Comparison of ENCODE assay signal across 8 cellular contexts in the genomic region with DNA sequence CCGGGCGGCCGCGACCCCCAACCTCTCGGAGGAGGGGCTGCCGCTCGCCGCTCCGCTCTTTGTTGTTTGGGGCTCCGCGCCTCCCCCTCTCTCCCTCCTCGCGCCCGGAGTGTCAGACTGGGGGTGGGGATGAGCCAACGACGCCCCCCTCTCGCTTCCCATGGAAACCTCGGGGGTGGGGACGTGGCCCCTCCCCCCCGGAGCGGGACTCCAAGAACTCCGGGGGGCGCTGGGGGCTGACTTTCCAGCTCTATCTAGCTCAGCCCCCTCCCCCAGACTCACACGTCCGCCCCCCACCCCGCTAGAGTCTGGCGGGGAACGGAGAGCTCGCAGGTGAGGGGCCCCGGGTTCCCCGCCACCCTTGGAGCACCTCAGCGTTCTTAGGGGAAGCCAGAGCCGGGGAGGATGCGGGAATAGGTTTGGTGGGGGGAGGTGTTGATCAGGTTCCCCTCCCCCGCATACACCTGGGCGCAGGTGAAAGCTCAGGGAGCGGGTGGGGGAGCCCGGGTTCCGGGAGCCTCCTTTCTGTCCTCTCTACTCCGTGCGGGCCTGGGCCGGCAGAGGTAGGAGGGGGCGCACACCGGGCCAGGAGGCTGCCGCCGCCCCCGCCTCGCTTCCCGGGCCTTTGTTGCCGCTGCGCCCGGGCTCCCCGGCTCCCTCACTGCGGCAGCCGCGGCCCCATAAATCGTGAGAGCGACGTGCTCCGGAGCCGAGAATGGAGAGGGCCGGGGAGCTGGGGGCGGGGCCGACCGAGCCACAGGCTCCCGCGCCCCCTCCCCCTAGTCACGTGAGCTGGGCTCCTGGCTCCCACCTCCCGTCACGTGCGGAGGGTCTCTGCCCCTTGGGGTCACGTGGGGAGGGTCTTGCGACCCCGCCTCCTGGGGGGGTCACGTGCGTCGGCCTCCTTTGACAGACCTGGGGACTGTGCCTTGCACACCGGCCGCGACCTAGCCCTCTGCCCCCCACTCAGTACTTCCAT. TPM values are rescaled to one million over a fixed set of nuclear protein-coding genes. Genes with fewer than 3 reads are reported as not detected.
DNase-seq lines count a peak whose midpoint lies in the region; ATAC-seq, FAIRE-seq and TF ChIP-seq lines count a peak whose summit lies in the region.

No MANE protein-coding gene starts in this region.

- peak overlapping the region; percentile 44 for H2BK5ac ChIP-seq in neuronal stem cell (ENCODE audit: low read length)

- peak; percentile 56 for DNase-seq in activated T-cell treated with anti-CD3 and anti-CD28 coated beads, Interleukin-2, amount 50 U/mL, for 1 hour
- DNase-seq in activated T-cell treated with anti-CD3 and anti-CD28 coated beads for 4 hours (no peak), NCI-H748 treated with DMSO at 0.1 percent for 48 hours (lab: John Stamatoyannopoulos, UW) (peak; percentile 37), bronchial epithelial cell (ENCODE audit: low read depth) (no peak), neuronal stem cell (ENCODE audit: low spot score) (peak; percentile 89), inferior parietal cortex (ENCODE audit: extremely low spot score) (no peak), foreskin keratinocyte (no peak), SKM-1 (lab: John Stamatoyannopoulos, UW; ENCODE audit: unreplicated experiment) (no peak)

- peak overlapping the region; percentile 98 for H3K18ac ChIP-seq in neuronal stem cell (ENCODE audit: low read length)

- H3K9me3 ChIP-seq in neuronal stem cell (replicated peaks in 1 of 2; ENCODE audit: control insufficient read depth in 2 of 2, insufficient read depth in 1 of 2, low read depth in 1 of 2, low read length in 2 of 2) = peaks cover 0 to 2% of the 10 kb centered on the region in 2 donors

- peak overlapping the region; percentile 84 for H4K8ac ChIP-seq in neuronal stem cell (ENCODE audit: low read depth, low read length)

- H3K79me1 ChIP-seq in neuronal stem cell (ENCODE audit: low read depth, low read length) = no peaks in the 10 kb centered on the region

- peak overlapping the region; percentile 90 for H3K23ac ChIP-seq in neuronal stem cell (ENCODE audit: low read depth, low read length, poor library complexity)

- peaks cover 9% of the 10 kb centered on the region for H3K27me3 ChIP-seq in bronchial epithelial cell (ENCODE audit: control insufficient read depth, insufficient read depth, low read length)
- H3K27me3 ChIP-seq in neuronal stem cell (ENCODE audit: control insufficient read depth in 3 of 3, insufficient read depth in 3 of 3, low read depth in 1 of 3, low read length in 3 of 3) = peaks cover 30 to 54% (median 37%) of the 10 kb centered on the region in 3 experiments
- peaks cover 46% of the 10 kb centered on the region for H3K27me3 ChIP-seq in foreskin keratinocyte

- H3K4me3 ChIP-seq in bronchial epithelial cell (ENCODE audit: low read depth, low read length) = peak overlapping the region; percentile 54
- H3K4me3 ChIP-seq in neuronal stem cell (ENCODE audit: low read length in 2 of 2) = peak overlapping the region; percentile 74 to 88

- H3K27ac ChIP-seq in neuronal stem cell (replicated peaks; ENCODE audit: low read length) (no peak overlapping the region), foreskin keratinocyte (no peak overlapping the region)

- H3K14ac ChIP-seq in neuronal stem cell (ENCODE audit: low read length) = peak overlapping the region; percentile 28

- H4K91ac ChIP-seq in neuronal stem cell (ENCODE audit: low read depth, low read length, poor library complexity) = no peak overlapping the region

- TF ChIP-seq CTCF in bronchial epithelial cell (IDR thresholded peaks at IDR 0.05; ENCODE audit: insufficient read depth, low read length, severe bottlenecking) (no peak), foreskin keratinocyte (conservative IDR thresholded peaks at IDR 0.05) (no peak)

- H2AFZ ChIP-seq in neuronal stem cell (ENCODE audit: low read length) = peak overlapping the region; percentile 80

- FAIRE-seq in bronchial epithelial cell (lab: Jason Lieb, UNC) = no peak

- H2BK120ac ChIP-seq in neuronal stem cell (ENCODE audit: low read depth, low read length) = peak overlapping the region; percentile 20

- H3K9ac ChIP-seq in neuronal stem cell (ENCODE audit: low read depth, low read length, poor library complexity) = peak overlapping the region; percentile 93

- H2BK15ac ChIP-seq in neuronal stem cell (ENCODE audit: low read length) = peak overlapping the region; percentile 88

- H2AK5ac ChIP-seq in neuronal stem cell (ENCODE audit: low read depth, low read length) = peak overlapping the region; percentile 86

- WGBS in neuronal stem cell (ENCODE audit: extremely low coverage in 2 of 2, insufficient read length in 2 of 2, insufficient replicate concordance in 1 of 2), 2 donors = no CpG with 5 or more reads among the region's 80 CpGs

- H3K4me1 ChIP-seq in neuronal stem cell (ENCODE audit: control insufficient read depth in 2 of 2, insufficient read depth in 1 of 2, low read depth in 1 of 2, low read length in 2 of 2) = peaks cover 32 to 49% of the 10 kb centered on the region in 2 donors
- H3K4me1 ChIP-seq in foreskin keratinocyte = peaks cover 6% of the 10 kb centered on the region

- no peaks in the 10 kb centered on the region for H3K36me3 ChIP-seq in bronchial epithelial cell (ENCODE audit: control insufficient read depth, insufficient read depth, low read length)
- H3K36me3 ChIP-seq in neuronal stem cell (replicated peaks in 1 of 2; ENCODE audit: control insufficient read depth in 2 of 2, insufficient read depth in 2 of 2, low read length in 2 of 2) = no peaks in the 10 kb centered on the region

- H2BK12ac ChIP-seq in neuronal stem cell (ENCODE audit: low read length) = peak overlapping the region; percentile 78

- H3K4ac ChIP-seq in neuronal stem cell (ENCODE audit: low read length) = no peak overlapping the region

- H3K4me2 ChIP-seq in neuronal stem cell (ENCODE audit: insufficient read depth, low read length, poor library complexity, severe bottlenecking) = peak overlapping the region; percentile 98

- ATAC-seq in foreskin keratinocyte = no peak

RNA-seq across cellular contexts. Expression of a gene that starts 1.9 kb away (rescaled TPM):
- total RNA-seq in bronchial epithelial cell (3.7 and 11.9 TPM in 2 replicates), foreskin keratinocyte (4.1 and 4.2 TPM in 2 replicates)
- polyA plus RNA-seq in neuronal stem cell (2013, experiment 1 of 2) = 15.2 TPM
- 14.6 TPM for polyA plus RNA-seq in neuronal stem cell (2013, experiment 2 of 2)
- 4.3 and 5.0 TPM in 2 replicates for polyA plus RNA-seq in foreskin keratinocyte

RNA-seq across cellular contexts. Expression of a gene that starts 17.0 kb away (rescaled TPM):
- total RNA-seq in bronchial epithelial cell = 8.7 and 12.9 TPM in 2 replicates
- 24.6 TPM for polyA plus RNA-seq in neuronal stem cell (2013, experiment 1 of 2)
- polyA plus RNA-seq in neuronal stem cell (2013, experiment 2 of 2) = 24.2 TPM
- total RNA-seq in foreskin keratinocyte = 10.0 and 10.9 TPM in 2 replicates
- 16.8 and 17.7 TPM in 2 replicates for polyA plus RNA-seq in foreskin keratinocyte

RNA-seq across cellular contexts. Expression of a gene that starts 29.4 kb away (rescaled TPM):
- total RNA-seq in bronchial epithelial cell = 181 and 322 TPM in 2 replicates
- 32.1 TPM for polyA plus RNA-seq in neuronal stem cell (2013, experiment 1 of 2)
- 31.7 TPM for polyA plus RNA-seq in neuronal stem cell (2013, experiment 2 of 2)
- 214 and 242 TPM in 2 replicates for total RNA-seq in foreskin keratinocyte
- 201 and 244 TPM in 2 replicates for polyA plus RNA-seq in foreskin keratinocyte

RNA-seq across cellular contexts. Expression of a gene that starts 46.9 kb away (rescaled TPM):
- total RNA-seq in bronchial epithelial cell = not detected in 2 replicates
- 0.03 TPM for polyA plus RNA-seq in neuronal stem cell (2013, experiment 1 of 2)
- polyA plus RNA-seq in neuronal stem cell (2013, experiment 2 of 2) = 0.06 TPM
- total RNA-seq in foreskin keratinocyte = not detected in 2 replicates
- not detected in 2 replicates for polyA plus RNA-seq in foreskin keratinocyte

RNA-seq across cellular contexts. Expression of a gene that starts 47.0 kb away (rescaled TPM):
- total RNA-seq in bronchial epithelial cell = under 0.01 and 0.13 TPM in 2 replicates
- 2.7 TPM for polyA plus RNA-seq in neuronal stem cell (2013, experiment 1 of 2)
- polyA plus RNA-seq in neuronal stem cell (2013, experiment 2 of 2) = 2.2 TPM
- 0.07 and 0.27 TPM in 2 replicates for total RNA-seq in foreskin keratinocyte
- polyA plus RNA-seq in foreskin keratinocyte = 0.11 and 0.12 TPM in 2 replicates

Comparison
In these comparisons a context has a peak if more than half of its experiments do, and no peak if none do; other contexts are left out.
1. DNase-seq: peak in activated T-cell treated with anti-CD3 and anti-CD28 coated beads, Interleukin-2, amount 50 U/mL, for 1 hour (single experiment), NCI-H748 treated with DMSO at 0.1 percent for 48 hours (single experiment) and neuronal stem cell (single experiment); none in activated T-cell treated with anti-CD3 and anti-CD28 coated beads for 4 hours (single experiment), bronchial epithelial cell (single experiment), inferior parietal cortex (single experiment), foreskin keratinocyte (0 of 2) and SKM-1 (single experiment).